In the genomic region with DNA sequence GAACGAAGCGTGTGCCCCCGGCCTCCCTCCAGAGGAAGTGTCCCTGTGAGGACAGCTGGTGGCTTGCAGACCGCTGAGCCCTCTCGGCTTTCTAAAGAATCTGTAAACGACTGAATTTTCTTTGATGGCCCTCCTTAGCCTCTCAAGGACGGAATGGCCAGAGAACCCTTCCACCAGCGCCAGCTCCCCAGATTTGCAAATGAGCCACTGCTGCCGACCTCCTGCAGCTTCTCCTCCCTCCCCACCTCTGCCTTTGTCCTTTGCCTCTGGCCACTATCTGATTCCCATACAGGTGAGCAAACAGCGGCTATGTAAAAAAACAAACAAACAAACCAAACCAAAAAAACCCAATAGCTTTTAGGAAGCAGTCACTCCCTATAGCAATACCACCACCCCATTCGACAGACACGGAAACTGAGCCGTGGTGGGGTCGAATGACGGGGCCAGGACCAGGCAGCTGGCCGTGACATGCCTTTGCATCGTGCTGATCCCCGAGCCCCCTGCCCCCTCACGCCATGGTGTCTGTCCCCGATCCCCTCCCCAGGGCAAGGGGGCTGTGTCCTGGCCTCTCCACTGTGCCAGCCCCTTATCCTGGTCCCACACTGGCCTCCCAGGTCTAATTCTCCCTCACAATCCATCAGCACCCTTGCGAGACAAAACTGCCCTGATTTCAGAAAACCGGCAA, we compare ENCODE assay signal across 1 cellular context.
TF ChIP-seq lines count a peak whose summit lies in the region.

No MANE protein-coding gene starts in this region.

TF ChIP-seq in WTC11, 78 proteins besides CTCF, POLR2A, EP300 and RAD21 (continued from another document):
- TF ChIP-seq CBFB (CRISPR knock-in tag; IDR thresholded peaks at IDR 0.05; ENCODE audit: low read depth) (0 out of 2 replicates have a peak, but pooled peaks have one; percentile 52), JUN (CRISPR knock-in tag; IDR thresholded peaks at IDR 0.05) (no peak), GTF2I (CRISPR knock-in tag; conservative IDR thresholded peaks at IDR 0.05) (peak; percentile 77; the same call in 1 of the 2 replicates), FOXK1 (CRISPR knock-in tag; IDR thresholded peaks at IDR 0.05) (0 out of 2 replicates have a peak, but pooled peaks have one; percentile 38)
- TF ChIP-seq, protein P1, sequence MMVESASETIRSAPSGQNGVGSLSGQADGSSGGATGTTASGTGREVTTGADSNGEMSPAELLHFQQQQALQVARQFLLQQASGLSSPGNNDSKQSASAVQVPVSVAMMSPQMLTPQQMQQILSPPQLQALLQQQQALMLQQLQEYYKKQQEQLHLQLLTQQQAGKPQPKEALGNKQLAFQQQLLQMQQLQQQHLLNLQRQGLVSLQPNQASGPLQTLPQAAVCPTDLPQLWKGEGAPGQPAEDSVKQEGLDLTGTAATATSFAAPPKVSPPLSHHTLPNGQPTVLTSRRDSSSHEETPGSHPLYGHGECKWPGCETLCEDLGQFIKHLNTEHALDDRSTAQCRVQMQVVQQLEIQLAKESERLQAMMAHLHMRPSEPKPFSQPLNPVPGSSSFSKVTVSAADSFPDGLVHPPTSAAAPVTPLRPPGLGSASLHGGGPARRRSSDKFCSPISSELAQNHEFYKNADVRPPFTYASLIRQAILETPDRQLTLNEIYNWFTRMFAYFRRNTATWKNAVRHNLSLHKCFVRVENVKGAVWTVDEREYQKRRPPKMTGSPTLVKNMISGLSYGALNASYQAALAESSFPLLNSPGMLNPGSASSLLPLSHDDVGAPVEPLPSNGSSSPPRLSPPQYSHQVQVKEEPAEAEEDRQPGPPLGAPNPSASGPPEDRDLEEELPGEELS (CRISPR knock-in tag; IDR thresholded peaks at IDR 0.05) = peak; percentile 43; the same call in 1 of the 2 replicates
- TF ChIP-seq, protein P2, sequence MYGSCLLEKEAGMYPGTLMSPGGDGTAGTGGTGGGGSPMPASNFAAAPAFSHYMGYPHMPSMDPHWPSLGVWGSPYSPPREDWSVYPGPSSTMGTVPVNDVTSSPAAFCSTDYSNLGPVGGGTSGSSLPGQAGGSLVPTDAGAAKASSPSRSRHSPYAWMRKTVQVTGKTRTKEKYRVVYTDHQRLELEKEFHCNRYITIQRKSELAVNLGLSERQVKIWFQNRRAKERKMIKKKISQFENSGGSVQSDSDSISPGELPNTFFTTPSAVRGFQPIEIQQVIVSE (CRISPR knock-in tag; IDR thresholded peaks at IDR 0.05; ENCODE audit: borderline replicate concordance) = no peak
